ENCODE assay signal across 9 cellular contexts in the genomic region with DNA sequence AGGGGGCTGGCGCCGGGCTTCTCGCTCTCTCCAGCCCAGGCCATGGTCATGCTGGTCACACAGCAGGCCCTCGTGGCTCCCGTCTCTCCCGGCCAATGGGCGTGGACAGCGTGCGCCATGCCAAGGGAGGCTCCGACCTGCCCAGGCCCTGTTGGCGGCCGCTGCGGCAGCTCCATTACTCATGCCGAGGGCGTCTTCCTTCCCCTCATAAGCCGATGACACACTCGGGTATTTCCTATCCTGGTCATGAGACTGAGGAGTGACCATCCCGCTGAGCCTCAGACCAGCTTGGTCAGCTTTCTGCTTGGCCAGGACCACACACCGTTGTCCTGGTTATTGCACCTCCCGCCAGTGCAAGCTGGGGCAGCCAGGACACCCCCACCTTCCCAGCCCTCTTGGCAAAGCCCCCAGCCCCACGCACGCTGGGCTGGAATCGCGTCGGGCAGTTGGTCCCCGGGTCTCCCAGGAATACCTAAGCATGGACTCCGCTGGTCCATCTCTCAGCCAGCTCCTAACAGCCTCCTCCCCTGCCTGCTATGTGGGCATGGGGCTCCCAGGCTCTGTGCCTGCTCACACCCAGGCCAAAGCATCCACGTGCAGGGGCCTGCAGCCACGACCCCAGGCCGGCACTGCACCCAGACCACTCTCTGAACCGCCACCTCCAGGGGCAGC. TPM values are rescaled to one million over a fixed set of nuclear protein-coding genes. Genes with fewer than 3 reads are reported as not detected.
DNase-seq lines count a peak whose midpoint lies in the region; FAIRE-seq and TF ChIP-seq lines count a peak whose summit lies in the region.
"Had no signal": no experiment of that assay in that cellular context is flagged by ENCODE, and none has a peak within 500 bp of the region (broad histone marks: within the 10 kb centered on the region; RNA-seq: fewer than 3 reads in every experiment).

No MANE protein-coding gene starts in this region.

- dilution Hi-C loops in keratinocyte (cut with MboI; ENCODE audit: extremely low pct_ligation_motif_present, low sequenced_read_pairs) = no loop called here

- no peaks in the 10 kb centered on the region for H4K20me1 ChIP-seq in keratinocyte (ENCODE audit: control insufficient read depth, extremely low read depth, insufficient read depth, low read length)
- H4K20me1 ChIP-seq in hepatocyte (ENCODE audit: insufficient read depth, poor library complexity, severe bottlenecking) = no peaks in the 10 kb centered on the region

- in situ Hi-C loops in brain microvascular endothelial cell (cut with HindIII; ENCODE audit: low pct_ligation_motif_present, low sequenced_read_pairs) = no loop called here

- no peak for TF ChIP-seq CTCF in HFFc6 (IDR thresholded peaks at IDR 0.05)
- TF ChIP-seq CTCF in brain microvascular endothelial cell (IDR thresholded peaks at IDR 0.05; ENCODE audit: low read depth, low read length, missing control alignments) = no peak
- no peak for TF ChIP-seq CTCF in keratinocyte (optimal IDR thresholded peaks at IDR 0.05 in 1 of 3, IDR thresholded peaks at IDR 0.05 in 1 of 3, conservative IDR thresholded peaks at IDR 0.05 in 1 of 3; ENCODE audit: extremely low read depth in 1 of 3, insufficient read depth in 2 of 3, low read length in 3 of 3)
- no peak for TF ChIP-seq CTCF in hepatocyte (IDR thresholded peaks at IDR 0.05; ENCODE audit: poor library complexity)

- H3K27me3 ChIP-seq in brain microvascular endothelial cell (replicated peaks) (no peaks in the 10 kb centered on the region), keratinocyte (ENCODE audit: control insufficient read depth, extremely low read depth, insufficient read depth, low read length) (peaks cover 11% of the 10 kb centered on the region), hepatocyte (no peaks in the 10 kb centered on the region)

- H3K4me2 ChIP-seq in keratinocyte (ENCODE audit: control insufficient read depth, extremely low read depth, insufficient read depth, low read depth, low read length) = no peak overlapping the region
- H3K4me2 ChIP-seq in hepatocyte = no peak overlapping the region

- H3K4me1 Mint-ChIP-seq in HFFc6 (ENCODE audit: low read depth) = peaks cover 18% of the 10 kb centered on the region
- H3K4me1 Mint-ChIP-seq in activated naive CD4-positive, alpha-beta T cell treated with anti-CD3 and anti-CD28 coated beads for 36 hours (ENCODE audit: low read depth) = no peaks in the 10 kb centered on the region

- no peaks in the 10 kb centered on the region for H3K79me2 ChIP-seq in keratinocyte (ENCODE audit: control insufficient read depth, insufficient read depth, low read length)
- no peaks in the 10 kb centered on the region for H3K79me2 ChIP-seq in hepatocyte

- H2AFZ ChIP-seq in keratinocyte (ENCODE audit: control insufficient read depth, low read length) (no peak overlapping the region), hepatocyte (no peak overlapping the region)

- 91% methylated on average over 24 of the region's 31 CpGs for WGBS in hepatocyte (ENCODE audit: low lambda C conversion rate, missing lambda C conversion rate)

- CTCF ChIA-PET in activated naive CD4-positive, alpha-beta T cell treated with anti-CD3 and anti-CD28 coated beads for 36 hours (lab: Charles Lee) = interaction anchor here (0.6 to 1.8 kb wide), 2 partner anchors 14 to 60 kb away, joined by 4 read pairs; no protein-coding TSS in a partner anchor

- DNase-seq in HFFc6 (peak; percentile 97), brain microvascular endothelial cell (peak; percentile 93), keratinocyte (ENCODE audit: low read depth, low spot score) (peak; percentile 41), stromal cell of bone marrow (ENCODE audit: low read depth) (peak; percentile 98), NOMO-1 treated with dmso at 0.1 percent for 144 hours (lab: John Stamatoyannopoulos, UW; ENCODE audit: unreplicated experiment) (no peak), hepatocyte (ENCODE audit: low spot score) (no peak)
- DNase-seq in stimulated activated CD4-positive, alpha-beta T cell treated with anti-CD3 and anti-CD28 coated beads, Interleukin-15, amount 100 ng/mL, for 24 hours = no peak
- DNase-seq in activated naive CD4-positive, alpha-beta T cell treated with anti-CD3 and anti-CD28 coated beads for 36 hours = no peak
- DNase-seq: NCI-H1694 had no signal

- H3K9me3 ChIP-seq in keratinocyte (ENCODE audit: control insufficient read depth, low read depth, low read length) (no peaks in the 10 kb centered on the region), hepatocyte (ENCODE audit: low read depth) (no peaks in the 10 kb centered on the region)

- H3K9me1 ChIP-seq in keratinocyte (ENCODE audit: control insufficient read depth, extremely low read depth, insufficient read depth, low read length) = no peaks in the 10 kb centered on the region

- H3K36me3 ChIP-seq in brain microvascular endothelial cell (replicated peaks) = no peaks in the 10 kb centered on the region
- H3K36me3 ChIP-seq in keratinocyte (ENCODE audit: control insufficient read depth in 2 of 2, extremely low read depth in 1 of 2, insufficient read depth in 2 of 2, low read length in 2 of 2) = no peaks in the 10 kb centered on the region
- H3K36me3 ChIP-seq in hepatocyte (replicated peaks; ENCODE audit: insufficient read depth, low read depth) = no peaks in the 10 kb centered on the region

- peak overlapping the region; percentile 28 for H3K9ac ChIP-seq in keratinocyte (ENCODE audit: control insufficient read depth, extremely low read depth, insufficient read depth, low read length)

- H3K27ac ChIP-seq in brain microvascular endothelial cell (peak overlapping the region; percentile 60), keratinocyte (ENCODE audit: control insufficient read depth, insufficient read depth, low read length) (peak overlapping the region; percentile 8), hepatocyte (no peak overlapping the region)

- no peaks in the 10 kb centered on the region for H3K36me3 Mint-ChIP-seq in HFFc6 (ENCODE audit: low read depth)
- no peaks in the 10 kb centered on the region for H3K36me3 Mint-ChIP-seq in activated naive CD4-positive, alpha-beta T cell treated with anti-CD3 and anti-CD28 coated beads for 36 hours (ENCODE audit: low read depth)

- H3K4me3 ChIP-seq in brain microvascular endothelial cell (ENCODE audit: low read depth, low read length) (no peak overlapping the region), keratinocyte (ENCODE audit: control insufficient read depth in 2 of 3, extremely low read depth in 1 of 3, insufficient read depth in 2 of 3, low read depth in 1 of 3, low read length in 3 of 3) (no peak overlapping the region), hepatocyte (no peak overlapping the region)

- peaks cover 1% of the 10 kb centered on the region; the same call in 1 of the 2 replicates for H3K27me3 Mint-ChIP-seq in HFFc6 (ENCODE audit: insufficient read depth)
- no peaks in the 10 kb centered on the region for H3K27me3 Mint-ChIP-seq in activated naive CD4-positive, alpha-beta T cell treated with anti-CD3 and anti-CD28 coated beads for 36 hours (ENCODE audit: low read depth)

- intact Hi-C loops in activated naive CD4-positive, alpha-beta T cell treated with anti-CD3 and anti-CD28 coated beads for 36 hours (cut with micrococcal nuclease) = no loop called here

- H3K4me1 ChIP-seq in keratinocyte (ENCODE audit: control insufficient read depth, extremely low read depth, insufficient read depth, low read length) = peaks cover 6% of the 10 kb centered on the region
- H3K4me1 ChIP-seq in hepatocyte (ENCODE audit: insufficient read depth) = no peaks in the 10 kb centered on the region

- no peaks in the 10 kb centered on the region for H3K9me2 ChIP-seq in hepatocyte (replicated peaks; ENCODE audit: insufficient read depth)

- H3K9me3 Mint-ChIP-seq in HFFc6 = no peaks in the 10 kb centered on the region
- no peaks in the 10 kb centered on the region for H3K9me3 Mint-ChIP-seq in activated naive CD4-positive, alpha-beta T cell treated with anti-CD3 and anti-CD28 coated beads for 36 hours

- peak overlapping the region; percentile 98 for H3K27ac Mint-ChIP-seq in HFFc6
- no peak overlapping the region for H3K27ac Mint-ChIP-seq in activated naive CD4-positive, alpha-beta T cell treated with anti-CD3 and anti-CD28 coated beads for 36 hours

- no peak for FAIRE-seq in keratinocyte (lab: Jason Lieb, UNC)

- peak overlapping the region; percentile 53 for H3K4me3 Mint-ChIP-seq in HFFc6
- no peak overlapping the region for H3K4me3 Mint-ChIP-seq in activated naive CD4-positive, alpha-beta T cell treated with anti-CD3 and anti-CD28 coated beads for 36 hours

RNA-seq across cellular contexts. Expression of a gene that starts 49.8 kb away (rescaled TPM):
- under 1 TPM in 3 of 6 experiments, not detected in 3; 0.08 to 0.18 (median 0.17) TPM for total RNA-seq in HFFc6 (2021; fragmentation: NEBNext Ultra II Directional; extraction: Animal tissue kit (Norgen Biotek cat#: 25700))
- polyA plus RNA-seq in keratinocyte (5.0 to 9.6 TPM (median 6.2 TPM) in 3 replicates), hepatocyte (32.3 and 36.2 TPM in 2 replicates)
- 4.1 TPM for polyA plus RNA-seq in keratinocyte (2011; ENCODE audit: low read depth)
- 4.6 and 6.9 TPM in 2 replicates for polyA plus RNA-seq in keratinocyte (2011; cell fraction: cytosol; rRNA removed)
- polyA plus RNA-seq in keratinocyte (2011; cell fraction: nucleus; rRNA removed) = 17.5 and 18.1 TPM in 2 replicates
- polyA plus RNA-seq in keratinocyte (2012; ENCODE audit: low replicate concordance) = 5.6 and 6.0 TPM in 2 replicates
- polyA minus RNA-seq in keratinocyte = 11.0 to 12.7 TPM (median 11.2 TPM) in 3 replicates
- 10.7 TPM for polyA minus RNA-seq in keratinocyte (2011; cell fraction: cytosol; rRNA and poly(A)+ RNA removed)
- 7.8 and 9.0 TPM in 2 replicates for polyA minus RNA-seq in keratinocyte (2011; cell fraction: nucleus; rRNA and poly(A)+ RNA removed)
- total RNA-seq in hepatocyte = 21.5 and 24.8 TPM in 2 replicates
- under 1 TPM; 0.17 TPM for total RNA-seq in activated naive CD4-positive, alpha-beta T cell treated with anti-CD3 and anti-CD28 coated beads for 36 hours

Comparison
In these comparisons a context has a peak if more than half of its experiments do, and no peak if none do; other contexts are left out.
1. DNase-seq: peak in HFFc6 (single experiment), brain microvascular endothelial cell (single experiment), keratinocyte (single experiment) and stromal cell of bone marrow (single experiment); none in NOMO-1 treated with dmso at 0.1 percent for 144 hours (single experiment), hepatocyte (single experiment), stimulated activated CD4-positive, alpha-beta T cell treated with anti-CD3 and anti-CD28 coated beads, Interleukin-15, amount 100 ng/mL, for 24 hours (single experiment) and activated naive CD4-positive, alpha-beta T cell treated with anti-CD3 and anti-CD28 coated beads for 36 hours (single experiment).
2. RNA of a gene that starts 49.8 kb away (total RNA-seq): 21.5 to 24.8 TPM in hepatocyte; 0.17 TPM in activated naive CD4-positive, alpha-beta T cell treated with anti-CD3 and anti-CD28 coated beads for 36 hours and 0.08 to 0.18 TPM in HFFc6; every median in the first group is over 10 times any median in the second.